In genomic region chr5:132386644-132387286, GRCh38 we compare ENCODE assay signal across 8 cellular contexts.
DNase-seq lines count a peak whose midpoint lies in the region; TF ChIP-seq lines count a peak whose summit lies in the region.

No MANE protein-coding gene starts in this region.

- CTCF ChIA-PET in HEK293 (lab: Yijun Ruan, JAX), result interaction anchor here (0.6 to 7.6 kb wide), 34 partner anchors 8 to 759 kb away, joined by 3 to 140 read pairs (median 4); partner anchors contain the start of genes P4HA2 and SLC22A5

- no peaks in the 10 kb centered on the region for H3K27me3 ChIP-seq in layer of hippocampus (ENCODE audit: control insufficient read depth, insufficient read depth, low read length)

- H3K27ac ChIP-seq in HEK293 (ENCODE audit: extremely low read depth, low read depth, low read length), result no peak overlapping the region
- H3K27ac ChIP-seq in layer of hippocampus (ENCODE audit: low read depth, low read length), result peak overlapping the region; percentile 10

- POLR2A ChIA-PET in HEK293 (lab: Yijun Ruan, JAX), result interaction anchor here (0.7 to 1.3 kb wide), 5 partner anchors 93 to 351 kb away, joined by 3 to 5 read pairs (median 3); partner anchors contain the start of genes KIF3A and SLC22A4

- H3K9me3 ChIP-seq in HEK293 (ENCODE audit: control insufficient read depth, insufficient read depth, low read depth, low read length), result no peaks in the 10 kb centered on the region

- peaks cover 0 to 71% of the 10 kb centered on the region in 2 experiments; a peak in 1 of 3 replicates for H3K36me3 ChIP-seq in HEK293 (ENCODE audit: control insufficient read depth in 2 of 2, insufficient read depth in 1 of 2, low read length in 2 of 2)

- no peak overlapping the region for H3K4me3 ChIP-seq in HEK293 (ENCODE audit: low read depth, low read length)

- peak; percentile 67; the same call in 1 of the 2 replicates for TF ChIP-seq CTCF in HEK293 (tag by site-specific recombination; IDR thresholded peaks at IDR 0.05)

- H3K4me1 ChIP-seq in HEK293 (ENCODE audit: control insufficient read depth, insufficient read depth, low read length), result no peaks in the 10 kb centered on the region

- DNase-seq in NCI-H1105 treated with DMSO at 0.1 percent for 48 hours (lab: John Stamatoyannopoulos, UW) (peak; percentile 24), NCI-H1105 (lab: John Stamatoyannopoulos, UW) (no peak), NCI-H1092 (lab: John Stamatoyannopoulos, UW) (peak; percentile 16)
- peak; percentile 53 for DNase-seq in activated CD4-positive, CD25-positive, alpha-beta regulatory T cell treated with anti-CD3 and anti-CD28 coated beads, Interleukin-2, amount 50 U/mL, for 16 hours (ENCODE audit: low read depth, low spot score)
- DNase-seq in central memory CD4-positive, alpha-beta T cell, result peak; percentile 74
- DNase-seq in stimulated activated CD4-positive, alpha-beta T cell treated with anti-CD3 and anti-CD28 coated beads, Interleukin-1b, Interleukin-23, amount 100 ng/mL, for 48 hours, result peak; percentile 79

TF ChIP-seq in HEK293, 187 proteins besides CTCF, POLR2A, EP300 and RAD21:
- 0 out of 2 replicates have a peak, but pooled peaks have one; percentile 10 for TF ChIP-seq EGR2 (tag by site-specific recombination; IDR thresholded peaks at IDR 0.05; ENCODE audit: low read depth)
- TF ChIP-seq WT1 (tag by site-specific recombination; IDR thresholded peaks at IDR 0.05), result no peak
- TF ChIP-seq PRDM10 (tag by site-specific recombination; IDR thresholded peaks at IDR 0.05), result peak; percentile 88
- TF ChIP-seq, protein P1, sequence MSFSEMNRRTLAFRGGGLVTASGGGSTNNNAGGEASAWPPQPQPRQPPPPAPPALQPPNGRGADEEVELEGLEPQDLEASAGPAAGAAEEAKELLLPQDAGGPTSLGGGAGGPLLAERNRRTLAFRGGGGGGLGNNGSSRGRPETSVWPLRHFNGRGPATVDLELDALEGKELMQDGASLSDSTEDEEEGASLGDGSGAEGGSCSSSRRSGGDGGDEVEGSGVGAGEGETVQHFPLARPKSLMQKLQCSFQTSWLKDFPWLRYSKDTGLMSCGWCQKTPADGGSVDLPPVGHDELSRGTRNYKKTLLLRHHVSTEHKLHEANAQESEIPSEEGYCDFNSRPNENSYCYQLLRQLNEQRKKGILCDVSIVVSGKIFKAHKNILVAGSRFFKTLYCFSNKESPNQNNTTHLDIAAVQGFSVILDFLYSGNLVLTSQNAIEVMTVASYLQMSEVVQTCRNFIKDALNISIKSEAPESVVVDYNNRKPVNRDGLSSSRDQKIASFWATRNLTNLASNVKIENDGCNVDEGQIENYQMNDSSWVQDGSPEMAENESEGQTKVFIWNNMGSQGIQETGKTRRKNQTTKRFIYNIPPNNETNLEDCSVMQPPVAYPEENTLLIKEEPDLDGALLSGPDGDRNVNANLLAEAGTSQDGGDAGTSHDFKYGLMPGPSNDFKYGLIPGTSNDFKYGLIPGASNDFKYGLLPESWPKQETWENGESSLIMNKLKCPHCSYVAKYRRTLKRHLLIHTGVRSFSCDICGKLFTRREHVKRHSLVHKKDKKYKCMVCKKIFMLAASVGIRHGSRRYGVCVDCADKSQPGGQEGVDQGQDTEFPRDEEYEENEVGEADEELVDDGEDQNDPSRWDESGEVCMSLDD (tag by site-specific recombination; IDR thresholded peaks at IDR 0.05), result peak; percentile 75
- no peak for TF ChIP-seq ZNF10 (tag by site-specific recombination; IDR thresholded peaks at IDR 0.05)
- peak; percentile 68 for TF ChIP-seq GLIS2 (tag by site-specific recombination; IDR thresholded peaks at IDR 0.05)
- no peak for TF ChIP-seq ZBTB17 (tag by site-specific recombination; IDR thresholded peaks at IDR 0.05)
- TF ChIP-seq, protein P2, sequence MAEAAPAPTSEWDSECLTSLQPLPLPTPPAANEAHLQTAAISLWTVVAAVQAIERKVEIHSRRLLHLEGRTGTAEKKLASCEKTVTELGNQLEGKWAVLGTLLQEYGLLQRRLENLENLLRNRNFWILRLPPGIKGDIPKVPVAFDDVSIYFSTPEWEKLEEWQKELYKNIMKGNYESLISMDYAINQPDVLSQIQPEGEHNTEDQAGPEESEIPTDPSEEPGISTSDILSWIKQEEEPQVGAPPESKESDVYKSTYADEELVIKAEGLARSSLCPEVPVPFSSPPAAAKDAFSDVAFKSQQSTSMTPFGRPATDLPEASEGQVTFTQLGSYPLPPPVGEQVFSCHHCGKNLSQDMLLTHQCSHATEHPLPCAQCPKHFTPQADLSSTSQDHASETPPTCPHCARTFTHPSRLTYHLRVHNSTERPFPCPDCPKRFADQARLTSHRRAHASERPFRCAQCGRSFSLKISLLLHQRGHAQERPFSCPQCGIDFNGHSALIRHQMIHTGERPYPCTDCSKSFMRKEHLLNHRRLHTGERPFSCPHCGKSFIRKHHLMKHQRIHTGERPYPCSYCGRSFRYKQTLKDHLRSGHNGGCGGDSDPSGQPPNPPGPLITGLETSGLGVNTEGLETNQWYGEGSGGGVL (tag by site-specific recombination; IDR thresholded peaks at IDR 0.05), result no peak
- TF ChIP-seq PRDM1 (tag by site-specific recombination; IDR thresholded peaks at IDR 0.05), result no peak
- TF ChIP-seq YY2 (tag by site-specific recombination; IDR thresholded peaks at IDR 0.05), result 0 out of 2 replicates have a peak, but pooled peaks have one; percentile 19
- TF ChIP-seq ZEB2 (tag by site-specific recombination; IDR thresholded peaks at IDR 0.05), result no peak
- TF ChIP-seq ZNF366 (tag by site-specific recombination; conservative IDR thresholded peaks at IDR 0.05), result no peak
- no peak for TF ChIP-seq ZNF2 (tag by site-specific recombination; IDR thresholded peaks at IDR 0.05)
- TF ChIP-seq ZNF394 (tag by site-specific recombination; IDR thresholded peaks at IDR 0.05; ENCODE audit: borderline replicate concordance), result 0 out of 2 replicates have a peak, but pooled peaks have one; percentile 26
- TF ChIP-seq ZNF654 (tag by site-specific recombination; IDR thresholded peaks at IDR 0.05; ENCODE audit: low read depth), result peak; percentile 67
